ENCODE assay signal across 1 cellular context in genomic region chr14:67583711-67584644, GRCh38.
TF ChIP-seq lines count a peak whose summit lies in the region.

No MANE protein-coding gene starts in this region.

TF ChIP-seq in HepG2, 621 proteins besides CTCF, POLR2A, EP300 and RAD21:
- TF ChIP-seq PBX3 (CRISPR knock-in tag; IDR thresholded peaks at IDR 0.05; ENCODE audit: borderline replicate concordance) (no peak), TEAD3 (CRISPR knock-in tag; optimal IDR thresholded peaks at IDR 0.05; ENCODE audit: borderline replicate concordance) (peak; percentile 10), PPARG (CRISPR knock-in tag; conservative IDR thresholded peaks at IDR 0.05) (0 out of 2 replicates have a peak, but pooled peaks have one; percentile 18), ZNF709 (CRISPR knock-in tag; IDR thresholded peaks at IDR 0.05) (no peak), HOXA7 (CRISPR knock-in tag; IDR thresholded peaks at IDR 0.05) (no peak), ZNF574 (CRISPR knock-in tag; IDR thresholded peaks at IDR 0.05) (0 out of 2 replicates have a peak, but pooled peaks have one; percentile 14), CC2D1A (CRISPR knock-in tag; IDR thresholded peaks at IDR 0.05) (no peak), THAP11 (CRISPR knock-in tag; IDR thresholded peaks at IDR 0.05) (0 out of 2 replicates have a peak, but pooled peaks have one; percentile 29), MZF1 (CRISPR knock-in tag; IDR thresholded peaks at IDR 0.05; ENCODE audit: borderline replicate concordance) (no peak), NR2F1 (CRISPR knock-in tag; IDR thresholded peaks at IDR 0.05) (no peak), SRY (CRISPR knock-in tag; IDR thresholded peaks at IDR 0.05) (no peak), ZNF652 (CRISPR knock-in tag; IDR thresholded peaks at IDR 0.05; ENCODE audit: borderline replicate concordance, low read depth) (no peak), STAG1 (CRISPR knock-in tag; IDR thresholded peaks at IDR 0.05) (peak; percentile 94), ZNF335 (CRISPR knock-in tag; IDR thresholded peaks at IDR 0.05) (0 out of 2 replicates have a peak, but pooled peaks have one; percentile 39), ADNP (CRISPR knock-in tag; IDR thresholded peaks at IDR 0.05) (no peak), RARA (CRISPR knock-in tag; IDR thresholded peaks at IDR 0.05) (no peak), ZNF24 (IDR thresholded peaks at IDR 0.05) (no peak), KDM2A (CRISPR knock-in tag; IDR thresholded peaks at IDR 0.05; ENCODE audit: borderline replicate concordance, low read depth) (0 out of 2 replicates have a peak, but pooled peaks have one; percentile 18), HOXA5 (CRISPR knock-in tag; IDR thresholded peaks at IDR 0.05) (peak; percentile 52; the same call in 1 of the 2 replicates), SMC3 (IDR thresholded peaks at IDR 0.05; ENCODE audit: low read length) (peak; percentile 94)
- TF ChIP-seq, protein P1, sequence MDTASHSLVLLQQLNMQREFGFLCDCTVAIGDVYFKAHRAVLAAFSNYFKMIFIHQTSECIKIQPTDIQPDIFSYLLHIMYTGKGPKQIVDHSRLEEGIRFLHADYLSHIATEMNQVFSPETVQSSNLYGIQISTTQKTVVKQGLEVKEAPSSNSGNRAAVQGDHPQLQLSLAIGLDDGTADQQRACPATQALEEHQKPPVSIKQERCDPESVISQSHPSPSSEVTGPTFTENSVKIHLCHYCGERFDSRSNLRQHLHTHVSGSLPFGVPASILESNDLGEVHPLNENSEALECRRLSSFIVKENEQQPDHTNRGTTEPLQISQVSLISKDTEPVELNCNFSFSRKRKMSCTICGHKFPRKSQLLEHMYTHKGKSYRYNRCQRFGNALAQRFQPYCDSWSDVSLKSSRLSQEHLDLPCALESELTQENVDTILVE (CRISPR knock-in tag; IDR thresholded peaks at IDR 0.05) = peak; percentile 46; the same call in 1 of the 2 replicates
- TF ChIP-seq, protein P2, sequence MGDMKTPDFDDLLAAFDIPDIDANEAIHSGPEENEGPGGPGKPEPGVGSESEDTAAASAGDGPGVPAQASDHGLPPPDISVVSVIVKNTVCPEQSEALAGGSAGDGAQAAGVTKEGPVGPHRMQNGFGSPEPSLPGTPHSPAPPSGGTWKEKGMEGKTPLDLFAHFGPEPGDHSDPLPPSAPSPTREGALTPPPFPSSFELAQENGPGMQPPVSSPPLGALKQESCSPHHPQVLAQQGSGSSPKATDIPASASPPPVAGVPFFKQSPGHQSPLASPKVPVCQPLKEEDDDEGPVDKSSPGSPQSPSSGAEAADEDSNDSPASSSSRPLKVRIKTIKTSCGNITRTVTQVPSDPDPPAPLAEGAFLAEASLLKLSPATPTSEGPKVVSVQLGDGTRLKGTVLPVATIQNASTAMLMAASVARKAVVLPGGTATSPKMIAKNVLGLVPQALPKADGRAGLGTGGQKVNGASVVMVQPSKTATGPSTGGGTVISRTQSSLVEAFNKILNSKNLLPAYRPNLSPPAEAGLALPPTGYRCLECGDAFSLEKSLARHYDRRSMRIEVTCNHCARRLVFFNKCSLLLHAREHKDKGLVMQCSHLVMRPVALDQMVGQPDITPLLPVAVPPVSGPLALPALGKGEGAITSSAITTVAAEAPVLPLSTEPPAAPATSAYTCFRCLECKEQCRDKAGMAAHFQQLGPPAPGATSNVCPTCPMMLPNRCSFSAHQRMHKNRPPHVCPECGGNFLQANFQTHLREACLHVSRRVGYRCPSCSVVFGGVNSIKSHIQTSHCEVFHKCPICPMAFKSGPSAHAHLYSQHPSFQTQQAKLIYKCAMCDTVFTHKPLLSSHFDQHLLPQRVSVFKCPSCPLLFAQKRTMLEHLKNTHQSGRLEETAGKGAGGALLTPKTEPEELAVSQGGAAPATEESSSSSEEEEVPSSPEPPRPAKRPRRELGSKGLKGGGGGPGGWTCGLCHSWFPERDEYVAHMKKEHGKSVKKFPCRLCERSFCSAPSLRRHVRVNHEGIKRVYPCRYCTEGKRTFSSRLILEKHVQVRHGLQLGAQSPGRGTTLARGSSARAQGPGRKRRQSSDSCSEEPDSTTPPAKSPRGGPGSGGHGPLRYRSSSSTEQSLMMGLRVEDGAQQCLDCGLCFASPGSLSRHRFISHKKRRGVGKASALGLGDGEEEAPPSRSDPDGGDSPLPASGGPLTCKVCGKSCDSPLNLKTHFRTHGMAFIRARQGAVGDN (CRISPR knock-in tag; IDR thresholded peaks at IDR 0.05) = no peak
